Comparison of ENCODE assay signal across 24 cellular contexts in the genomic region with DNA sequence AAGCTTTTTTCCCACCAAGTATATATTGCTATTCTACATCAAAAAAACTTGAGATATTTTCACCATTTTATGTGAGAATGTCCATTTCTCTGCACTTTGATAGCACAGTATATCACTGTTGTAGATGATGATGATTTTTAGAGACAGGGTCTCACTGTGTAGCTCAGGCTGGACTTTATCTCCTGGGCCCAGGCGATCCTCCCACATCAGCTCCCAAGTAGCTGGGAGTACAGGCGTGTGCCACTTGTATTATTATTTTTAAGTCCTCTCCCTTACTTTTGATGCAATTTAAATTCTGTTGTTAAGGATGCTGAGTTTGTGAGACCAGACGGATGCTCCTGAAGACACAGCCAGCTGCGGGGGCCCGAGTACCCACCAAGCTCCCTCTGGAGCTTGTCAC.
A peak's percentile ranks its signal among the peaks of the same experiment; 100 is the strongest.
DNase-seq lines count a peak whose midpoint lies in the region; ATAC-seq, FAIRE-seq and TF ChIP-seq lines count a peak whose summit lies in the region.
"Had no signal": no experiment of that assay in that cellular context is flagged by ENCODE, and none has a peak within 500 bp of the region (broad histone marks: within the 10 kb centered on the region; RNA-seq: fewer than 3 reads in every experiment).

No MANE protein-coding gene starts in this region.

- 0 out of 2 replicates have a peak, but pooled peaks cover under 1% of the 10 kb centered on the region for H3K9me3 ChIP-seq in BLaER1
- H3K9me3 ChIP-seq in kidney (ENCODE audit: control insufficient read depth in 1 of 2, low read length in 2 of 2) = no peaks in the 10 kb centered on the region
- H3K9me3 ChIP-seq: A549, BE2C had no signal

- ATAC-seq in HG02623 (IDR thresholded peaks at IDR 0.05; ENCODE audit: unreplicated experiment) = no peak
- ATAC-seq: A549, GM12878 had no signal

- no peak for FAIRE-seq in kidney (lab: Jason Lieb, UNC)
- FAIRE-seq: A549, GM12878, GM12892, GM18507 had no signal

- H3K4me3 ChIP-seq in BLaER1 (no peak overlapping the region), lower leg skin (ENCODE audit: low read depth, poor library complexity, severe bottlenecking) (no peak overlapping the region), kidney (ENCODE audit: low read length in 2 of 2) (no peak overlapping the region)
- H3K4me3 ChIP-seq: A549, GM12878 had no signal

- peak overlapping the region; percentile 80 for H3K4me2 ChIP-seq in BLaER1
- H3K4me2 ChIP-seq: A549 had no signal

- 96 to 100% methylated on average over 5 of the region's 5 CpGs for WGBS in lower leg skin, 2 donors

- TF ChIP-seq CTCF in lower leg skin (IDR thresholded peaks at IDR 0.05) (no peak), kidney (IDR thresholded peaks at IDR 0.05; ENCODE audit: borderline replicate concordance, extremely low read depth, insufficient read depth) (no peak)

- H4K20me1 ChIP-seq in BLaER1 = peaks cover 9% of the 10 kb centered on the region; the same call in 1 of the 2 replicates

- no peak for TF ChIP-seq POLR2A in erythroblast (IDR thresholded peaks at IDR 0.05; ENCODE audit: low read length)
- TF ChIP-seq POLR2A in lower leg skin (IDR thresholded peaks at IDR 0.05) = no peak

- DNase-seq in OCI-M1 (lab: John Stamatoyannopoulos, UW) = peak; percentile 42
- DNase-seq in erythroblast (lab: John Stamatoyannopoulos, UW) = peak; percentile 44 to 63
- DNase-seq in lower leg skin (ENCODE audit: low spot score in 2 of 2) = no peak
- no peak for DNase-seq in kidney
- DNase-seq: ACHN; C1 segment of cervical spinal cord; CD4-positive, alpha-beta memory T cell; CD4-positive, CD25-positive, alpha-beta regulatory T cell; CD8-positive, alpha-beta memory T cell; COR-L47; DMS 273 treated with DMSO at 0.1 percent for 48 hours; DMS53; DMS79; DND-41; EL; GDM1 had no signal

- H3K27ac ChIP-seq in BLaER1 = no peak overlapping the region
- no peak overlapping the region for H3K27ac ChIP-seq in kidney (ENCODE audit: low read depth in 2 of 2, low read length in 2 of 2)
- H3K27ac ChIP-seq: 22Rv1, A549 had no signal

- H3K4me1 ChIP-seq in BLaER1 = peaks cover 16% of the 10 kb centered on the region
- peaks cover 0 to 2% of the 10 kb centered on the region in 2 donors for H3K4me1 ChIP-seq in kidney (ENCODE audit: control insufficient read depth in 1 of 2, insufficient read depth in 1 of 2, low read depth in 1 of 2, low read length in 2 of 2)
- H3K4me1 ChIP-seq: A549 had no signal

- H3K9ac ChIP-seq in BLaER1 = no peak overlapping the region
- H3K9ac ChIP-seq in kidney (ENCODE audit: low read length in 2 of 2) = no peak overlapping the region

- no peaks in the 10 kb centered on the region for H3K27me3 ChIP-seq in BLaER1
- H3K27me3 ChIP-seq: BE2C had no signal

- no peaks in the 10 kb centered on the region for H3K36me3 ChIP-seq in BLaER1
- no peaks in the 10 kb centered on the region for H3K36me3 ChIP-seq in kidney (ENCODE audit: control insufficient read depth in 1 of 2, insufficient read depth in 2 of 2, low read length in 2 of 2)
- H3K36me3 ChIP-seq: BE2C had no signal

- intact Hi-C loops in lower leg skin (cut with DNase I; ENCODE audit: low total_unique reads) (no loop called here), kidney (cut with DNase I) (no loop called here)

Comparison
In these comparisons a context has a peak if more than half of its experiments do, and no peak if none do; other contexts are left out.
1. DNase-seq: peak in OCI-M1 (single experiment) and erythroblast (2 of 2); none in lower leg skin (0 of 2) and kidney (single experiment).